In genomic region chr3:13548696-13549512, GRCh38 we compare ENCODE assay signal across 8 cellular contexts. TPM values are rescaled to one million over a fixed set of nuclear protein-coding genes. Genes with fewer than 3 reads are reported as not detected.
DNase-seq lines count a peak whose midpoint lies in the region; ATAC-seq, FAIRE-seq and TF ChIP-seq lines count a peak whose summit lies in the region.

FBLN2 (plus strand) TSS chr3:13549125; CDS start chr3:13570356, 21,231 bp downstream.

- intact Hi-C loops in K562 (cut with micrococcal nuclease) = no loop called here

- no peaks in the 10 kb centered on the region for H3K36me3 ChIP-seq in K562 (ENCODE audit: control insufficient read depth, insufficient read depth, low read length)

- peaks cover 9 to 46% of the 10 kb centered on the region in 2 experiments; a peak in 3 of 5 replicates for H3K27me3 ChIP-seq in K562 (ENCODE audit: control insufficient read depth in 2 of 2, insufficient read depth in 2 of 2, low read length in 2 of 2)

- CTCF ChIA-PET in A549 (lab: Yijun Ruan, JAX) = interaction anchor here (1.0 to 2.5 kb wide), 3 partner anchors 50 to 102 kb away, joined by 3 to 13 read pairs (median 4); no protein-coding TSS in a partner anchor
- CTCF ChIA-PET in HEK293T (lab: Yijun Ruan, JAX) = no interaction called here
- CTCF ChIA-PET in K562 (lab: Yijun Ruan, JAX; ENCODE audit: low intra/inter-chr PET ratio) = interaction anchor here (1.5 kb wide), 1 partner anchor 101 kb away, joined by 4 read pairs; no protein-coding TSS in a partner anchor

- FAIRE-seq in A549 (lab: Jason Lieb, UNC) (no peak), K562 (lab: Jason Lieb, UNC) (no peak)

- TF ChIP-seq RAD21 in A549 (conservative IDR thresholded peaks at IDR 0.05 in 1 of 2, IDR thresholded peaks at IDR 0.05 in 1 of 2) = no peak
- no peak for TF ChIP-seq RAD21 in K562 (CRISPR knock-in tag; conservative IDR thresholded peaks at IDR 0.05 in 1 of 2, IDR thresholded peaks at IDR 0.05 in 1 of 2)

- DNase-seq in A549 (ENCODE audit: low read depth in 1 of 2, low spot score in 1 of 2) (no peak), HEK293T (ENCODE audit: extremely low spot score) (peak; percentile 84), K562 (ENCODE audit: extremely low read depth in 1 of 4, low spot score in 3 of 4) (peak; percentile 70 to 100 (median 96)), iPS-NIHi7 (ENCODE audit: extremely low spot score) (peak; percentile 97), amniotic stem cell (lab: John Stamatoyannopoulos, UW) (no peak)
- peak; percentile 35 for DNase-seq in stimulated activated naive CD8-positive, alpha-beta T cell treated with anti-CD3 and anti-CD28 coated beads, Interleukin-15, Interleukin-2, amounts not matched to agents 100 U/mL and 50 U/mL, for 24 hours

- POLR2A ChIA-PET in A549 (lab: Yijun Ruan, JAX) = no interaction called here
- POLR2A ChIA-PET in HEK293T (lab: Yijun Ruan, JAX) = no interaction called here
- POLR2A ChIA-PET in K562 (lab: Yijun Ruan, JAX) = interaction anchor here (0.6 to 0.9 kb wide), 2 partner anchors 10 to 160 kb away, joined by 3 read pairs; no protein-coding TSS in a partner anchor

- TF ChIP-seq CTCF in A549 (IDR thresholded peaks at IDR 0.05) = no peak
- TF ChIP-seq CTCF in K562 (IDR thresholded peaks at IDR 0.05 in 2 of 3, conservative IDR thresholded peaks at IDR 0.05 in 1 of 3; ENCODE audit: insufficient read depth in 2 of 3, low read depth in 1 of 3, low read length in 3 of 3) = no peak

- peak within 1 kb of the TSS in 1 of 2 experiments; percentile 50; a peak in 2 of 4 replicates for H3K9ac ChIP-seq in K562 (ENCODE audit: insufficient read depth in 1 of 2, low read depth in 2 of 2, low read length in 2 of 2)

- H2AFZ ChIP-seq in K562 (ENCODE audit: low read depth, low read length) = peak within 1 kb of the TSS; percentile 41; the same call in 1 of the 2 replicates

- peaks cover 35% of the 10 kb centered on the region for H4K20me1 ChIP-seq in K562 (replicated peaks; ENCODE audit: control insufficient read depth, insufficient read depth, low read length)

- peaks cover 3% of the 10 kb centered on the region for H3K9me1 ChIP-seq in K562 (ENCODE audit: control insufficient read depth, insufficient read depth, low read length)

- no peaks in the 10 kb centered on the region for H3K79me2 ChIP-seq in K562 (ENCODE audit: control insufficient read depth, insufficient read depth, low read length)

- H3K4me3 ChIP-seq in A549 = peak within 1 kb of the TSS; percentile 26
- H3K4me3 ChIP-seq in K562 = no peak within 1 kb of the TSS

- TF ChIP-seq POLR2A in A549 (IDR thresholded peaks at IDR 0.05; ENCODE audit: low read length) (no peak), K562 (conservative IDR thresholded peaks at IDR 0.05) (no peak)

- WGBS in A549 (ENCODE audit: missing lambda C conversion rate) = 88% methylated on average over 36 of the region's 103 CpGs
- 28% methylated on average over 42 of the region's 103 CpGs for WGBS in K562 (ENCODE audit: insufficient coverage, low coverage, missing lambda C conversion rate)

- no peak for TF ChIP-seq EP300 in A549 (IDR thresholded peaks at IDR 0.05)
- no peak for TF ChIP-seq EP300 in K562 (IDR thresholded peaks at IDR 0.05; ENCODE audit: low read length)

- H3K4me2 ChIP-seq in A549 (peak within 1 kb of the TSS; percentile 64), K562 (ENCODE audit: insufficient read depth, low read length) (no peak within 1 kb of the TSS)

- no TSS peak for BruUV-seq in K562 (replicated peaks; lab: Mats Ljungman, UMichigan)

- H3K4me1 ChIP-seq in A549 (peaks cover 35% of the 10 kb centered on the region), K562 (replicated peaks in 1 of 2; ENCODE audit: control insufficient read depth in 2 of 2, insufficient read depth in 2 of 2, low read length in 2 of 2) (peaks cover 19 to 45% of the 10 kb centered on the region in 2 experiments; a peak in 4 of 5 replicates)

- H3K9me3 ChIP-seq in A549 (no peaks in the 10 kb centered on the region), K562 (replicated peaks; ENCODE audit: control insufficient read depth, insufficient read depth, low read depth, low read length) (no peaks in the 10 kb centered on the region)

- H3K27ac ChIP-seq in A549 = peak within 1 kb of the TSS; percentile 51 to 82; a peak in 4 of 6 replicates
- no peak within 1 kb of the TSS for H3K27ac ChIP-seq in K562 (ENCODE audit: extremely low read depth, low read depth, low read length)

- in situ Hi-C loops in K562 (cut with MboI) = no loop called here

- peak; percentile 16 to 73; a peak in 4 of 6 replicates for ATAC-seq in A549
- peak; percentile 88 for ATAC-seq in K562
- no peak for ATAC-seq in stimulated activated naive CD8-positive, alpha-beta T cell treated with anti-CD3 and anti-CD28 coated beads, Interleukin-15, Interleukin-2, amounts not matched to agents 100 U/mL and 50 U/mL, for 24 hours
- ATAC-seq in GM21786 (IDR thresholded peaks at IDR 0.05; ENCODE audit: unreplicated experiment) = no peak
- no peak for ATAC-seq in GM21737 (IDR thresholded peaks at IDR 0.05; ENCODE audit: unreplicated experiment)

TF ChIP-seq in A549, 52 proteins besides CTCF, POLR2A, EP300 and RAD21:
- TF ChIP-seq PHF8 (IDR thresholded peaks at IDR 0.05; ENCODE audit: borderline replicate concordance, low read depth) = no peak
TF ChIP-seq in A549: peak in this region for 0.

TF ChIP-seq in HEK293T, 16 proteins besides CTCF, POLR2A, EP300 and RAD21:
- TF ChIP-seq ARNT (IDR thresholded peaks at IDR 0.05) (no peak), FOXA1 (IDR thresholded peaks at IDR 0.05) (no peak), FOXM1 (IDR thresholded peaks at IDR 0.05; ENCODE audit: borderline replicate concordance) (no peak; the same call in 1 of the 2 replicates), ELF4 (IDR thresholded peaks at IDR 0.05) (no peak), NFRKB (IDR thresholded peaks at IDR 0.05) (no peak), PKNOX1 (IDR thresholded peaks at IDR 0.05) (no peak), FOXK2 (IDR thresholded peaks at IDR 0.05) (no peak), HDGF (IDR thresholded peaks at IDR 0.05; ENCODE audit: borderline replicate concordance) (no peak), ZNF384 (IDR thresholded peaks at IDR 0.05) (no peak)
TF ChIP-seq in HEK293T: peak in this region for 0.

TF ChIP-seq in K562, 482 proteins besides CTCF, POLR2A, EP300 and RAD21 (continues in another document):
- TF ChIP-seq CTBP1 (IDR thresholded peaks at IDR 0.05; ENCODE audit: borderline replicate concordance) = no peak
- peak; percentile 78; the same call in 1 of the 2 replicates for TF ChIP-seq ZBTB7A (IDR thresholded peaks at IDR 0.05; ENCODE audit: borderline replicate concordance, control insufficient read depth, low read depth, low read length)
- TF ChIP-seq HCFC1 (IDR thresholded peaks at IDR 0.05; ENCODE audit: low read depth, low read length) = no peak
- TF ChIP-seq SMARCB1 (IDR thresholded peaks at IDR 0.05; ENCODE audit: insufficient read length, low read depth) = no peak
- no peak for TF ChIP-seq TBP (optimal IDR thresholded peaks at IDR 0.05; ENCODE audit: low read depth, low read length)
- no peak for TF ChIP-seq RBM25 (IDR thresholded peaks at IDR 0.05; ENCODE audit: low read depth, low read length, severe bottlenecking)
- no peak for TF ChIP-seq GABPB2 (CRISPR knock-in tag; conservative IDR thresholded peaks at IDR 0.05)
- 0 out of 2 replicates have a peak, but pooled peaks have one; percentile 27 for TF ChIP-seq GATAD2B (IDR thresholded peaks at IDR 0.05; ENCODE audit: borderline replicate concordance)
- peak; percentile 54 to 89 for TF ChIP-seq E2F6 (IDR thresholded peaks at IDR 0.05; ENCODE audit: borderline replicate concordance in 1 of 2, extremely low read depth in 1 of 2, insufficient read depth in 1 of 2, insufficient read length in 1 of 2, low read depth in 1 of 2, low read length in 1 of 2, poor library complexity in 1 of 2, severe bottlenecking in 1 of 2)
- 0 out of 2 replicates have a peak, but pooled peaks have one; percentile 32 for TF ChIP-seq RBFOX2 (IDR thresholded peaks at IDR 0.05; ENCODE audit: low read depth, low read length)
- TF ChIP-seq RBM14 (IDR thresholded peaks at IDR 0.05; ENCODE audit: borderline replicate concordance, insufficient read depth, low read depth, low read length) = 0 out of 2 replicates have a peak, but pooled peaks have one; percentile 27
- 0 out of 2 replicates have a peak, but pooled peaks have one; percentile 15 for TF ChIP-seq L3MBTL2 (IDR thresholded peaks at IDR 0.05)
- no peak for TF ChIP-seq LARP7 (IDR thresholded peaks at IDR 0.05)
- no peak for TF ChIP-seq TAF1 (IDR thresholded peaks at IDR 0.05; ENCODE audit: control insufficient read depth, extremely low read depth, insufficient read depth, low read length, severe bottlenecking)

RNA-seq across cellular contexts. Expression of gene FBLN2, which starts in this region (rescaled TPM):
- polyA plus RNA-seq in A549 (2011; rRNA removed) = 1.1 and 1.3 TPM in 2 replicates
- polyA plus RNA-seq in A549 (2012; cell fraction: cytosol; rRNA removed) = 1.7 and 2.7 TPM in 2 replicates
- 5.7 and 7.7 TPM in 2 replicates for polyA plus RNA-seq in A549 (2012; cell fraction: nucleus; rRNA removed)
- polyA plus RNA-seq in A549 (2017; fragmentation: RNase III; extraction: RNeasy Plus Mini Kit Qiagen cat#74134 plus additional on column Dnase treatment) = 1.6 to 2.7 TPM (median 2.6 TPM) in 3 replicates
- polyA minus RNA-seq in A549 (2011; rRNA and poly(A)+ RNA removed) = 0.74 and 1.2 TPM in 2 replicates
- 0.32 and 0.72 TPM in 2 replicates for total RNA-seq in K562 (2011; cell fraction: chromatin; rRNA removed; ENCODE audit: low replicate concordance)
- total RNA-seq in K562 (2011; cell fraction: nucleolus; rRNA removed) = 0.53 and 1.5 TPM in 2 replicates
- total RNA-seq in K562 (2011; cell fraction: nucleoplasm; rRNA removed) = 0.15 and 0.23 TPM in 2 replicates
- not detected in 2 replicates for total RNA-seq in K562 (2014; rRNA removed)
- total RNA-seq in K562 (2014; rRNA removed; fragmentation: Illumina TruSeq; extraction: Trizol) = not detected in 2 replicates
- total RNA-seq in K562 (2015; rRNA removed; fragmentation: Illumina TruSeq; extraction: Trizol) = not detected in 2 replicates
- 0.04 and 0.13 TPM in 2 replicates for total RNA-seq in K562 (2021)
- 0.10 and 0.14 TPM in 2 replicates for polyA plus RNA-seq in K562 (2011; rRNA removed)
- polyA plus RNA-seq in K562 (2011; cell fraction: cytosol; rRNA removed) = 0.18 and 0.64 TPM in 2 replicates
- 0.11 and 0.82 TPM in 2 replicates for polyA plus RNA-seq in K562 (2011; cell fraction: nucleus; rRNA removed)
- polyA plus RNA-seq in K562 (2012) = 0.04 and 0.08 TPM in 2 replicates
- not detected in 2 replicates for polyA plus RNA-seq in K562 (2014; fragmentation: Illumina TruSeq; extraction: Trizol)
- not detected for polyA plus RNA-seq in K562 (2014; fragmentation: Nextera tagmentation; extraction: Ambion mirVana)
- 0.03 TPM in 1 of 2 replicates, not detected in the other for polyA plus RNA-seq in K562 (2014; rRNA removed)
- polyA minus RNA-seq in K562 (2011; rRNA and poly(A)+ RNA removed) = 0.21 TPM in 1 of 2 replicates, not detected in the other
- 0.19 TPM in 1 of 2 replicates, not detected in the other for polyA minus RNA-seq in K562 (2011; cell fraction: cytosol; rRNA and poly(A)+ RNA removed)
- 0.11 and 0.13 TPM in 2 replicates for polyA minus RNA-seq in K562 (2011; cell fraction: nucleus; rRNA and poly(A)+ RNA removed)

Comparison
In these comparisons a context has a peak if more than half of its experiments do, and no peak if none do; other contexts are left out.
1. ATAC-seq: peak in A549 (2 of 2) and K562 (single experiment); none in stimulated activated naive CD8-positive, alpha-beta T cell treated with anti-CD3 and anti-CD28 coated beads, Interleukin-15, Interleukin-2, amounts not matched to agents 100 U/mL and 50 U/mL, for 24 hours (single experiment), GM21786 (single experiment) and GM21737 (single experiment).
2. DNase-seq: peak in HEK293T (single experiment), K562 (4 of 4), iPS-NIHi7 (single experiment) and stimulated activated naive CD8-positive, alpha-beta T cell treated with anti-CD3 and anti-CD28 coated beads, Interleukin-15, Interleukin-2, amounts not matched to agents 100 U/mL and 50 U/mL, for 24 hours (single experiment); none in A549 (0 of 2) and amniotic stem cell (single experiment).
3. Of the 35 proteins assayed by ChIP-seq in both K562 and A549: peak only in K562: E2F6 and ELK1; only in A549: none; in both: none; in neither: 33.